Comparison of ENCODE assay signal across 14 cellular contexts in the genomic region with DNA sequence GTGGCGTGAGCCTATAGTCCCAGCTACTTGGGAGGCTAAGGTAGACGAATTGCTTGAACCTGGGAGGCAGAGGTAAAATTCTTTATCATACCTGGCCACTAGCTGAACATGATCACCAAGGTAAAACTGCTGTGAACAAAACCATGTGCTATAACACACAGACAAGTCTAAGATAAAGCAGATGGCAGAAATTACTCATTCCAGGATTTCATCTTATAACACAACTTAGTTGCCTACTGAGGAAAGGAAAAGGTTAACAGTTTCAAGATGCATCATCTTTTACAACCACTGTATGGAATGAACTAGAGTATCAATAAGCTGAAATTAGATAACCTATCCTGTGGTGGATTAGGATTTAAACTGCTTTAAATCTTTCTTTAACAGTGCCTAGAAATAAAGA. TPM values are rescaled to one million over a fixed set of nuclear protein-coding genes. Genes with fewer than 3 reads are reported as not detected.
DNase-seq lines count a peak whose midpoint lies in the region; ATAC-seq lines count a peak whose summit lies in the region.
"Had no signal": no experiment of that assay in that cellular context is flagged by ENCODE, and none has a peak within 500 bp of the region (broad histone marks: within the 10 kb centered on the region; RNA-seq: fewer than 3 reads in every experiment).

No MANE protein-coding gene starts in this region.

- CTCF ChIA-PET in activated CD4-positive, alpha-beta T cell treated with anti-CD3 and anti-CD28 coated beads for 36 hours (lab: Charles Lee) = interaction anchor here (0.6 to 1.6 kb wide), 7 partner anchors 8 to 323 kb away, joined by 3 to 4 read pairs (median 3); partner anchors contain the start of gene ARL5A

- intact Hi-C loops in activated CD4-positive, alpha-beta T cell treated with anti-CD3 and anti-CD28 coated beads for 36 hours (cut with DNase I, micrococcal nuclease) = loop anchor here (1.0 to 10.0 kb wide), 4 partner anchors 8 to 585 kb away; partner anchors contain the start of gene ARL5A (in 2 of the 2)

- peak; percentile 97 for ATAC-seq in activated CD4-positive, alpha-beta T cell treated with anti-CD3 and anti-CD28 coated beads for 36 hours
- ATAC-seq in GM21576 (IDR thresholded peaks at IDR 0.05; ENCODE audit: unreplicated experiment) (peak; percentile 49), HG03196 (IDR thresholded peaks at IDR 0.05; ENCODE audit: unreplicated experiment) (peak; percentile 71)
- peak; percentile 95 for ATAC-seq in activated naive CD8-positive, alpha-beta T cell treated with anti-CD3 and anti-CD28 coated beads, Interleukin-2, amount 50 U/mL, for 24 hours
- ATAC-seq: lower lobe of right lung had no signal

- in situ Hi-C loops in ACHN (cut with HindIII; ENCODE audit: low pct_ligation_motif_present, low pct_unique_long_range_greater_than_20kb, low sequenced_read_pairs) = no loop called here

- H3K4me3 Mint-ChIP-seq in activated CD4-positive, alpha-beta T cell treated with anti-CD3 and anti-CD28 coated beads for 36 hours = no peak overlapping the region
- H3K4me3 Mint-ChIP-seq in activated naive CD8-positive, alpha-beta T cell treated with anti-CD3 and anti-CD28 coated beads, Interleukin-2, amount 50 U/mL, for 24 hours = peak overlapping the region; percentile 26

- no peaks in the 10 kb centered on the region for H3K9me3 Mint-ChIP-seq in activated CD4-positive, alpha-beta T cell treated with anti-CD3 and anti-CD28 coated beads for 36 hours (ENCODE audit: low read depth)
- H3K9me3 Mint-ChIP-seq in activated naive CD8-positive, alpha-beta T cell treated with anti-CD3 and anti-CD28 coated beads, Interleukin-2, amount 50 U/mL, for 24 hours = no peaks in the 10 kb centered on the region
- H3K9me3 Mint-ChIP-seq: CD8-positive, alpha-beta memory T cell; IgD-negative memory B cell had no signal

- no peaks in the 10 kb centered on the region for H3K27me3 Mint-ChIP-seq in activated CD4-positive, alpha-beta T cell treated with anti-CD3 and anti-CD28 coated beads for 36 hours
- no peaks in the 10 kb centered on the region for H3K27me3 Mint-ChIP-seq in activated naive CD8-positive, alpha-beta T cell treated with anti-CD3 and anti-CD28 coated beads, Interleukin-2, amount 50 U/mL, for 24 hours
- H3K27me3 Mint-ChIP-seq: CD8-positive, alpha-beta memory T cell; IgD-negative memory B cell had no signal

- peak overlapping the region; percentile 73 for H3K27ac Mint-ChIP-seq in activated CD4-positive, alpha-beta T cell treated with anti-CD3 and anti-CD28 coated beads for 36 hours
- H3K27ac Mint-ChIP-seq in activated naive CD8-positive, alpha-beta T cell treated with anti-CD3 and anti-CD28 coated beads, Interleukin-2, amount 50 U/mL, for 24 hours = peak overlapping the region; percentile 84
- H3K27ac Mint-ChIP-seq: IgD-negative memory B cell had no signal

- POLR2A ChIA-PET in activated CD4-positive, alpha-beta T cell treated with anti-CD3 and anti-CD28 coated beads for 36 hours (lab: Charles Lee) = interaction anchor here (0.6 kb wide), 3 partner anchors 11 to 397 kb away, joined by 3 to 4 read pairs (median 4); no protein-coding TSS in a partner anchor

- peaks cover 61% of the 10 kb centered on the region for H3K4me1 Mint-ChIP-seq in activated CD4-positive, alpha-beta T cell treated with anti-CD3 and anti-CD28 coated beads for 36 hours
- H3K4me1 Mint-ChIP-seq in activated naive CD8-positive, alpha-beta T cell treated with anti-CD3 and anti-CD28 coated beads, Interleukin-2, amount 50 U/mL, for 24 hours = peaks cover 61% of the 10 kb centered on the region

- H3K36me3 Mint-ChIP-seq in activated CD4-positive, alpha-beta T cell treated with anti-CD3 and anti-CD28 coated beads for 36 hours (ENCODE audit: low read depth) = peaks cover 22% of the 10 kb centered on the region
- H3K36me3 Mint-ChIP-seq in activated naive CD8-positive, alpha-beta T cell treated with anti-CD3 and anti-CD28 coated beads, Interleukin-2, amount 50 U/mL, for 24 hours (ENCODE audit: low read depth) = peaks cover 34% of the 10 kb centered on the region

- DNase-seq in activated CD4-positive, alpha-beta T cell treated with anti-CD3 and anti-CD28 coated beads for 36 hours = no peak
- DNase-seq in activated CD4-positive, alpha-beta T cell treated with anti-CD3 and anti-CD28 coated beads, Interleukin-2, amount 50 U/mL, for 48 hours = no peak
- no peak for DNase-seq in activated naive CD8-positive, alpha-beta T cell treated with anti-CD3 and anti-CD28 coated beads, Interleukin-2, amount 50 U/mL, for 24 hours
- DNase-seq in effector CD8-positive, alpha-beta T cell (lab: John Stamatoyannopoulos, UW) = no peak
- DNase-seq in C1 segment of cervical spinal cord (lab: John Stamatoyannopoulos, UW) (no peak), ACHN (no peak)
- DNase-seq: 8988T; CD8-positive, alpha-beta memory T cell; lower lobe of right lung; NCI-H1417; NCI-H526 had no signal

RNA-seq across cellular contexts. Expression of gene ARL5A, which starts 8.3 kb away (rescaled TPM):
- total RNA-seq in activated CD4-positive, alpha-beta T cell treated with anti-CD3 and anti-CD28 coated beads for 36 hours = 10 to 100 TPM; 60.8 to 64.9 TPM
